In genomic region chr3:123431007-123431657, GRCh38 we compare ENCODE assay signal across 15 cellular contexts. TPM values are rescaled to one million over a fixed set of nuclear protein-coding genes. Genes with fewer than 3 reads are reported as not detected.
"Had no signal": no experiment of that assay in that cellular context is flagged by ENCODE, and none has a peak within 500 bp of the region (broad histone marks: within the 10 kb centered on the region; RNA-seq: fewer than 3 reads in every experiment).

No MANE protein-coding gene starts in this region.

- H3K4me1 ChIP-seq: right lobe of liver, SJCRH30, suprapubic skin had no signal

- H3K9me3 ChIP-seq: right lobe of liver, SJCRH30, spleen, suprapubic skin had no signal

- H3K27ac ChIP-seq: right lobe of liver, SJCRH30, suprapubic skin had no signal

- ATAC-seq: esophagus mucosa; naive thymus-derived CD8-positive, alpha-beta T cell; stimulated activated naive B cell treated with anti-CD40 and anti-IgM and Interleukin-4, amounts not matched to agents 10 μg/mL and 1 μg/mL and 100 μg/mL, for 72 hours had no signal

- H3K4me3 ChIP-seq: right lobe of liver, SJCRH30, spleen, suprapubic skin had no signal

- H3K36me3 Mint-ChIP-seq: naive thymus-derived CD8-positive, alpha-beta T cell; stimulated activated naive B cell treated with anti-CD40 and anti-IgM and Interleukin-4, amounts not matched to agents 10 μg/mL and 1 μg/mL and 100 μg/mL, for 72 hours had no signal

- H3K4me1 Mint-ChIP-seq: naive thymus-derived CD8-positive, alpha-beta T cell; stimulated activated naive B cell treated with anti-CD40 and anti-IgM and Interleukin-4, amounts not matched to agents 10 μg/mL and 1 μg/mL and 100 μg/mL, for 72 hours had no signal

- H3K27me3 ChIP-seq: right lobe of liver, suprapubic skin had no signal

- H3K4me3 Mint-ChIP-seq: naive thymus-derived CD8-positive, alpha-beta T cell; stimulated activated naive B cell treated with anti-CD40 and anti-IgM and Interleukin-4, amounts not matched to agents 10 μg/mL and 1 μg/mL and 100 μg/mL, for 72 hours had no signal

- H3K27ac Mint-ChIP-seq: naive thymus-derived CD8-positive, alpha-beta T cell; stimulated activated naive B cell treated with anti-CD40 and anti-IgM and Interleukin-4, amounts not matched to agents 10 μg/mL and 1 μg/mL and 100 μg/mL, for 72 hours had no signal

- H3K9me3 Mint-ChIP-seq: naive thymus-derived CD8-positive, alpha-beta T cell; stimulated activated naive B cell treated with anti-CD40 and anti-IgM and Interleukin-4, amounts not matched to agents 10 μg/mL and 1 μg/mL and 100 μg/mL, for 72 hours had no signal

- H3K36me3 ChIP-seq: right lobe of liver, SJCRH30, spleen, suprapubic skin had no signal

- DNase-seq: activated CD4-positive, alpha-beta T cell treated with anti-CD3 and anti-CD28 coated beads, Interleukin-2, amount 50 U/mL, for 48 hours; activated CD4-positive, CD25-positive, alpha-beta regulatory T cell treated with anti-CD3 and anti-CD28 coated beads, Interleukin-2, amount 50 U/mL, for 72 hours; activated T-cell treated with anti-CD3 and anti-CD28 coated beads, Interleukin-2, amount 50 U/mL, for 48 hours; central memory CD4-positive, alpha-beta T cell; dermis blood vessel endothelial cell; foreskin fibroblast; naive thymus-derived CD8-positive, alpha-beta T cell; right lobe of liver; SJCRH30; spleen; stimulated activated CD4-positive, alpha-beta T cell treated with anti-CD3 and anti-CD28 coated beads, Interleukin-2, amount 100 ng/mL, for 24 hours; stimulated activated naive B cell treated with anti-CD40 and anti-IgM and Interleukin-4, amounts not matched to agents 10 μg/mL and 1 μg/mL and 100 μg/mL, for 72 hours had no signal

RNA-seq across cellular contexts. Expression of gene ADCY5, which starts 17.8 kb away (rescaled TPM):
- total RNA-seq: naive thymus-derived CD8-positive, alpha-beta T cell; T-helper 2 cell treated with Interferon-gamma antibody and Interleukin-4, amounts not matched to agents 100 ng/mL and 5 ng/mL, for 36 hours had no signal
